ENCODE assay signal across 1 cellular context in genomic region chr5:140400730-140401361, GRCh38.
TF ChIP-seq lines count a peak whose summit lies in the region.

No MANE protein-coding gene starts in this region.

TF ChIP-seq in HepG2, 621 proteins besides CTCF, POLR2A, EP300 and RAD21 (continued from another document and continues in another):
- no peak; the same call in 1 of the 2 replicates for TF ChIP-seq ZNF83 (CRISPR knock-in tag; IDR thresholded peaks at IDR 0.05; ENCODE audit: borderline replicate concordance)
- no peak for TF ChIP-seq ZNF446 (CRISPR knock-in tag; IDR thresholded peaks at IDR 0.05)
- peak; percentile 78; the same call in 1 of the 2 replicates for TF ChIP-seq ZNF160 (CRISPR knock-in tag; IDR thresholded peaks at IDR 0.05)
- TF ChIP-seq CSRNP1 (CRISPR knock-in tag; IDR thresholded peaks at IDR 0.05) = peak; percentile 73; the same call in 1 of the 2 replicates
- peak; percentile 79; the same call in 1 of the 2 replicates for TF ChIP-seq TAF1 (CRISPR knock-in tag; IDR thresholded peaks at IDR 0.05)
- TF ChIP-seq ZNF10 (CRISPR knock-in tag; IDR thresholded peaks at IDR 0.05; ENCODE audit: borderline replicate concordance, low read depth) = no peak
- peak; percentile 16; the same call in 1 of the 2 replicates for TF ChIP-seq ZNF3 (CRISPR knock-in tag; IDR thresholded peaks at IDR 0.05)
- TF ChIP-seq ZFYVE20 (CRISPR knock-in tag; IDR thresholded peaks at IDR 0.05; ENCODE audit: borderline replicate concordance, low read depth) = peak; percentile 93; the same call in 1 of the 2 replicates
- TF ChIP-seq ZNF292 (CRISPR knock-in tag; IDR thresholded peaks at IDR 0.05; ENCODE audit: borderline replicate concordance, low read depth) = no peak
- TF ChIP-seq KLF9 (CRISPR knock-in tag; IDR thresholded peaks at IDR 0.05; ENCODE audit: low read depth) = 0 out of 2 replicates have a peak, but pooled peaks have one; percentile 56
- TF ChIP-seq RBAK (CRISPR knock-in tag; IDR thresholded peaks at IDR 0.05) = no peak
- TF ChIP-seq KAT8 (CRISPR knock-in tag; IDR thresholded peaks at IDR 0.05) = peak; percentile 55
- TF ChIP-seq ZMYM4 (CRISPR knock-in tag; IDR thresholded peaks at IDR 0.05) = peak; percentile 52
- peak; percentile 93; the same call in 1 of the 2 replicates for TF ChIP-seq ATAD3A (CRISPR knock-in tag; IDR thresholded peaks at IDR 0.05)
- no peak for TF ChIP-seq ZNF350 (CRISPR knock-in tag; IDR thresholded peaks at IDR 0.05; ENCODE audit: borderline replicate concordance, low read depth)
- TF ChIP-seq ATF7-NPFF (CRISPR knock-in tag; IDR thresholded peaks at IDR 0.05; ENCODE audit: low read depth) = peak; percentile 66
- no peak for TF ChIP-seq ZNF224 (CRISPR knock-in tag; IDR thresholded peaks at IDR 0.05)
- peak; percentile 95 for TF ChIP-seq HDAC1 (CRISPR knock-in tag; IDR thresholded peaks at IDR 0.05)
- TF ChIP-seq ZNF12 (CRISPR knock-in tag; IDR thresholded peaks at IDR 0.05) = peak; percentile 86
- TF ChIP-seq ARID4A (CRISPR knock-in tag; IDR thresholded peaks at IDR 0.05; ENCODE audit: borderline replicate concordance) = peak; percentile 97
- TF ChIP-seq ZNF761 (CRISPR knock-in tag; conservative IDR thresholded peaks at IDR 0.05) = no peak
- no peak for TF ChIP-seq CREM (IDR thresholded peaks at IDR 0.05)
- TF ChIP-seq CREM (CRISPR knock-in tag; IDR thresholded peaks at IDR 0.05) = no peak
- TF ChIP-seq REXO4 (CRISPR knock-in tag; IDR thresholded peaks at IDR 0.05; ENCODE audit: borderline replicate concordance) = peak; percentile 84; the same call in 1 of the 2 replicates
- no peak for TF ChIP-seq SRSF9 (IDR thresholded peaks at IDR 0.05; ENCODE audit: borderline replicate concordance, insufficient read depth, low read depth, low read length, poor library complexity, severe bottlenecking)
- TF ChIP-seq PRDM4 (CRISPR knock-in tag; IDR thresholded peaks at IDR 0.05; ENCODE audit: borderline replicate concordance) = no peak; the same call in 1 of the 2 replicates
- peak; percentile 52; the same call in 1 of the 2 replicates for TF ChIP-seq ERF (CRISPR knock-in tag; IDR thresholded peaks at IDR 0.05)
- no peak for TF ChIP-seq ZKSCAN1 (IDR thresholded peaks at IDR 0.05; ENCODE audit: low read length)
- no peak for TF ChIP-seq JUND (CRISPR knock-in tag; IDR thresholded peaks at IDR 0.05)
- no peak for TF ChIP-seq CREB1 (IDR thresholded peaks at IDR 0.05)
- TF ChIP-seq CREB1 (CRISPR knock-in tag; IDR thresholded peaks at IDR 0.05) = no peak
- TF ChIP-seq GLMP (CRISPR knock-in tag; IDR thresholded peaks at IDR 0.05; ENCODE audit: borderline replicate concordance) = peak; percentile 69; the same call in 1 of the 2 replicates
- TF ChIP-seq, protein P1, sequence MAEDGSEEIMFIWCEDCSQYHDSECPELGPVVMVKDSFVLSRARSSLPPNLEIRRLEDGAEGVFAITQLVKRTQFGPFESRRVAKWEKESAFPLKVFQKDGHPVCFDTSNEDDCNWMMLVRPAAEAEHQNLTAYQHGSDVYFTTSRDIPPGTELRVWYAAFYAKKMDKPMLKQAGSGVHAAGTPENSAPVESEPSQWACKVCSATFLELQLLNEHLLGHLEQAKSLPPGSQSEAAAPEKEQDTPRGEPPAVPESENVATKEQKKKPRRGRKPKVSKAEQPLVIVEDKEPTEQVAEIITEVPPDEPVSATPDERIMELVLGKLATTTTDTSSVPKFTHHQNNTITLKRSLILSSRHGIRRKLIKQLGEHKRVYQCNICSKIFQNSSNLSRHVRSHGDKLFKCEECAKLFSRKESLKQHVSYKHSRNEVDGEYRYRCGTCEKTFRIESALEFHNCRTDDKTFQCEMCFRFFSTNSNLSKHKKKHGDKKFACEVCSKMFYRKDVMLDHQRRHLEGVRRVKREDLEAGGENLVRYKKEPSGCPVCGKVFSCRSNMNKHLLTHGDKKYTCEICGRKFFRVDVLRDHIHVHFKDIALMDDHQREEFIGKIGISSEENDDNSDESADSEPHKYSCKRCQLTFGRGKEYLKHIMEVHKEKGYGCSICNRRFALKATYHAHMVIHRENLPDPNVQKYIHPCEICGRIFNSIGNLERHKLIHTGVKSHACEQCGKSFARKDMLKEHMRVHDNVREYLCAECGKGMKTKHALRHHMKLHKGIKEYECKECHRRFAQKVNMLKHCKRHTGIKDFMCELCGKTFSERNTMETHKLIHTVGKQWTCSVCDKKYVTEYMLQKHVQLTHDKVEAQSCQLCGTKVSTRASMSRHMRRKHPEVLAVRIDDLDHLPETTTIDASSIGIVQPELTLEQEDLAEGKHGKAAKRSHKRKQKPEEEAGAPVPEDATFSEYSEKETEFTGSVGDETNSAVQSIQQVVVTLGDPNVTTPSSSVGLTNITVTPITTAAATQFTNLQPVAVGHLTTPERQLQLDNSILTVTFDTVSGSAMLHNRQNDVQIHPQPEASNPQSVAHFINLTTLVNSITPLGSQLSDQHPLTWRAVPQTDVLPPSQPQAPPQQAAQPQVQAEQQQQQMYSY (CRISPR knock-in tag; IDR thresholded peaks at IDR 0.05) = peak; percentile 82
- no peak; the same call in 1 of the 2 replicates for TF ChIP-seq MTF2 (CRISPR knock-in tag; IDR thresholded peaks at IDR 0.05; ENCODE audit: borderline replicate concordance)
- no peak for TF ChIP-seq TEAD2 (CRISPR knock-in tag; IDR thresholded peaks at IDR 0.05)
- TF ChIP-seq FOXK2 (IDR thresholded peaks at IDR 0.05) = no peak
- TF ChIP-seq ZFAT (CRISPR knock-in tag; conservative IDR thresholded peaks at IDR 0.05) = no peak
- peak; percentile 42; the same call in 1 of the 2 replicates for TF ChIP-seq HOXA5 (CRISPR knock-in tag; IDR thresholded peaks at IDR 0.05)
- TF ChIP-seq BRF2 (CRISPR knock-in tag; IDR thresholded peaks at IDR 0.05) = peak; percentile 27; the same call in 1 of the 2 replicates
- peak; percentile 81; the same call in 1 of the 2 replicates for TF ChIP-seq ZNF337 (CRISPR knock-in tag; IDR thresholded peaks at IDR 0.05; ENCODE audit: borderline replicate concordance, low read depth)
- peak; percentile 39; the same call in 1 of the 2 replicates for TF ChIP-seq ETV5 (CRISPR knock-in tag; IDR thresholded peaks at IDR 0.05; ENCODE audit: borderline replicate concordance)
- peak; percentile 90; the same call in 1 of the 2 replicates for TF ChIP-seq TP53 (CRISPR knock-in tag; conservative IDR thresholded peaks at IDR 0.05)
- TF ChIP-seq E2F5 (CRISPR knock-in tag; conservative IDR thresholded peaks at IDR 0.05) = peak; percentile 88
- peak; percentile 64; the same call in 1 of the 2 replicates for TF ChIP-seq SPEN (CRISPR knock-in tag; IDR thresholded peaks at IDR 0.05; ENCODE audit: low read depth)
- peak; percentile 89; the same call in 1 of the 2 replicates for TF ChIP-seq ZNF557 (CRISPR knock-in tag; IDR thresholded peaks at IDR 0.05)
- peak; percentile 47; the same call in 1 of the 2 replicates for TF ChIP-seq POGZ (CRISPR knock-in tag; IDR thresholded peaks at IDR 0.05)
- peak; percentile 71; the same call in 1 of the 2 replicates for TF ChIP-seq ZSCAN20 (CRISPR knock-in tag; IDR thresholded peaks at IDR 0.05; ENCODE audit: borderline replicate concordance)
- no peak for TF ChIP-seq NBN (conservative IDR thresholded peaks at IDR 0.05)
- peak; percentile 73; the same call in 1 of the 2 replicates for TF ChIP-seq ZMYM3 (CRISPR knock-in tag; IDR thresholded peaks at IDR 0.05)
- TF ChIP-seq LCORL (IDR thresholded peaks at IDR 0.05) = no peak
- peak; percentile 76 for TF ChIP-seq LCORL (CRISPR knock-in tag; IDR thresholded peaks at IDR 0.05)
- peak; percentile 92 for TF ChIP-seq SALL1 (CRISPR knock-in tag; IDR thresholded peaks at IDR 0.05)
- peak; percentile 74 for TF ChIP-seq RXRA (CRISPR knock-in tag; IDR thresholded peaks at IDR 0.05)
- no peak for TF ChIP-seq THYN1 (CRISPR knock-in tag; IDR thresholded peaks at IDR 0.05; ENCODE audit: borderline replicate concordance, low read depth)
- TF ChIP-seq ZSCAN9 (CRISPR knock-in tag; IDR thresholded peaks at IDR 0.05; ENCODE audit: borderline replicate concordance) = peak; percentile 86
- no peak for TF ChIP-seq EZH2 (conservative IDR thresholded peaks at IDR 0.05; ENCODE audit: low read depth, low read length)
